ENCODE assay signal across 8 cellular contexts in genomic region chr14:24366664-24367505, GRCh38. TPM values are rescaled to one million over a fixed set of nuclear protein-coding genes. Genes with fewer than 3 reads are reported as not detected.
DNase-seq lines count a peak whose midpoint lies in the region; ATAC-seq and TF ChIP-seq lines count a peak whose summit lies in the region.

No MANE protein-coding gene starts in this region.

- TF ChIP-seq CTCF in heart right ventricle (IDR thresholded peaks at IDR 0.05), result no peak
- TF ChIP-seq CTCF in ovary (IDR thresholded peaks at IDR 0.05), result no peak

- ATAC-seq in GM19395 (IDR thresholded peaks at IDR 0.05; ENCODE audit: unreplicated experiment) (peak; percentile 72), HG03432 (IDR thresholded peaks at IDR 0.05; ENCODE audit: unreplicated experiment) (peak; percentile 69), heart right ventricle (peak; percentile 77 to 93 (median 88))

- H3K9me3 ChIP-seq in heart right ventricle, result no peaks in the 10 kb centered on the region
- no peaks in the 10 kb centered on the region for H3K9me3 ChIP-seq in ovary

- H3K27ac ChIP-seq in heart right ventricle (peak overlapping the region; percentile 82 to 96 (median 91)), ovary (peak overlapping the region; percentile 93 to 96)

- DNase-seq in DMS153 treated with DMSO at 0.1 percent for 48 hours (lab: John Stamatoyannopoulos, UW; ENCODE audit: unreplicated experiment) (peak; percentile 93), NCI-H524 treated with DMSO at 0.1 percent for 48 hours (lab: John Stamatoyannopoulos, UW) (peak; percentile 98), anterior cingulate cortex (lab: John Stamatoyannopoulos, UW) (peak in 45 of 58 donors; percentile 12 to 65 (median 36)), heart right ventricle (peak; percentile 92 to 95), ovary (peak; percentile 95 to 97 (median 97)), UCSD-AML1 (lab: John Stamatoyannopoulos, UW; ENCODE audit: unreplicated experiment) (no peak)

- peak overlapping the region; percentile 29 to 64 (median 56) for H3K4me3 ChIP-seq in heart right ventricle
- peak overlapping the region; percentile 71 for H3K4me3 ChIP-seq in ovary

- H3K4me1 ChIP-seq in heart right ventricle (peaks cover 0 to 60% (median 25%) of the 10 kb centered on the region in 9 donors), ovary (ENCODE audit: insufficient read depth) (peaks cover 4% of the 10 kb centered on the region)

- H3K36me3 ChIP-seq in heart right ventricle, result no peaks in the 10 kb centered on the region
- H3K36me3 ChIP-seq in ovary, result no peaks in the 10 kb centered on the region

- peak; percentile 73 for TF ChIP-seq EP300 in ovary (IDR thresholded peaks at IDR 0.05)

- H3K27me3 ChIP-seq in heart right ventricle, result peaks cover 0 to 56% (median 9%) of the 10 kb centered on the region in 7 donors
- H3K27me3 ChIP-seq in ovary, result no peaks in the 10 kb centered on the region

- 2% methylated on average over 44 to 46 of the region's 46 CpGs for WGBS in heart right ventricle, 2 donors
- WGBS in ovary, 3 donors, result 0 to 1% (median 0%) methylated on average over 41 to 46 of the region's 46 CpGs

- intact Hi-C loops in heart right ventricle (cut with DNase I) (loop anchor here (1.0 to 10.0 kb wide), 11 partner anchors 32 to 68 kb away; partner anchors contain the start of genes ADCY4 (in 5 of the 10), NYNRIN (in 4 of the 10), CBLN3 (in 1 of the 10) and KHNYN (in 1 of the 10)), ovary (cut with DNase I) (loop anchor here (2.0 to 10.0 kb wide), 3 partner anchors 35 to 222 kb away; partner anchors contain the start of genes EMC9 (in 1 of the 4), PSME2 (in 1 of the 4) and RNF31 (in 1 of the 4))

- TF ChIP-seq POLR2A in ovary (IDR thresholded peaks at IDR 0.05), result peak; percentile 79

RNA-seq across cellular contexts. Expression of gene NFATC4, which starts 1.1 kb away (rescaled TPM):
- total RNA-seq in heart right ventricle (10 to 100 TPM in 4 of 10 donors, 1 to 10 TPM in 6; 3.0 to 42.0 (median 7.8) TPM), ovary (100 to 1,000 TPM in 5 of 7 donors, 10 to 100 TPM in 2; 74.1 to 288 (median 186) TPM)
- polyA plus RNA-seq in heart right ventricle (10 to 100 TPM; 28.7 to 69.2 TPM), ovary (100 to 1,000 TPM in 1 of 2 donors, 10 to 100 TPM in 1; 25.9 to 157 TPM)

RNA-seq across cellular contexts. Expression of gene RIPK3, which starts 27.1 kb away (rescaled TPM):
- total RNA-seq in heart right ventricle (1 to 10 TPM; 1.7 to 4.9 (median 3.5) TPM), ovary (1 to 10 TPM in 5 of 7 donors, under 1 TPM in 2; 0.61 to 3.2 (median 1.1) TPM)
- polyA plus RNA-seq in heart right ventricle (1 to 10 TPM; 4.9 to 7.1 TPM), ovary (1 to 10 TPM; 1.5 to 2.8 TPM)

RNA-seq across cellular contexts. Expression of gene NYNRIN, which starts 31.9 kb away (rescaled TPM):
- total RNA-seq in heart right ventricle (1 to 10 TPM; 3.6 to 9.0 (median 6.4) TPM), ovary (10 to 100 TPM; 22.5 to 76.0 (median 63.6) TPM)
- polyA plus RNA-seq in heart right ventricle (1 to 10 TPM; 4.6 to 6.8 TPM), ovary (10 to 100 TPM; 22.0 to 26.2 TPM)

RNA-seq across cellular contexts. Expression of gene ADCY4, which starts 32.0 kb away (rescaled TPM):
- total RNA-seq in heart right ventricle (10 to 100 TPM; 17.4 to 37.0 (median 22.9) TPM), ovary (10 to 100 TPM in 5 of 7 donors, 1 to 10 TPM in 2; 7.8 to 33.3 (median 11.3) TPM)
- polyA plus RNA-seq in heart right ventricle (100 to 1,000 TPM in 1 of 2 donors, 10 to 100 TPM in 1; 23.1 to 104 TPM), ovary (10 to 100 TPM; 15.0 to 19.7 TPM)

RNA-seq across cellular contexts. Expression of gene LTB4R, which starts 55.6 kb away (rescaled TPM):
- 1 to 10 TPM in 7 of 10 donors, under 1 TPM in 3; 0.76 to 3.1 (median 1.8) TPM for total RNA-seq in heart right ventricle
- polyA plus RNA-seq in heart right ventricle, result 1 to 10 TPM; 3.2 to 3.7 TPM
- total RNA-seq in ovary, result 1 to 10 TPM; 4.4 to 9.4 (median 7.7) TPM
- polyA plus RNA-seq in ovary, result 1 to 10 TPM; 2.9 to 7.1 TPM
